2 cellular contexts compared by ENCODE assay signal in the genomic region with DNA sequence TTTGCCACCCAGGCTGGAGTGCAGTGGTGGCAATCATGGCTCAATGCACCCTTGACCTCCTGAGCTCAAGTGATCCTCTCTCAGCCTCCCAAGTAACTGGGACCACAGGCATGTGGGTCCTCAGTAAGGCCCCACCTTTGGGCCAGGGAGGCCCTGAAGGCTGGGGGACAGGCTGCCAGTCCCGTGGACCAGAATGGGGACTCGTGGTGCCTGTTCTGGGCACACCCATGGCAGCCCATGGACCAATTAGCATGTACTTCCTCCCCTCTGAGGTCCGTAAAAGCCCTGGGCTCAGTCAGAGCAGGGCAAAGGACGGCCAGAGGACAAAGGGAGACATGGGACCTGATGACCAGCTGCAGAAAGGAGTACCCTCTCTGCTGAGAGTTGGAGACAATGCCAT.
TF ChIP-seq lines count a peak whose summit lies in the region.

No MANE protein-coding gene starts in this region.

TF ChIP-seq in H1, 55 proteins besides CTCF, POLR2A, EP300 and RAD21:
- TF ChIP-seq, protein P1, sequence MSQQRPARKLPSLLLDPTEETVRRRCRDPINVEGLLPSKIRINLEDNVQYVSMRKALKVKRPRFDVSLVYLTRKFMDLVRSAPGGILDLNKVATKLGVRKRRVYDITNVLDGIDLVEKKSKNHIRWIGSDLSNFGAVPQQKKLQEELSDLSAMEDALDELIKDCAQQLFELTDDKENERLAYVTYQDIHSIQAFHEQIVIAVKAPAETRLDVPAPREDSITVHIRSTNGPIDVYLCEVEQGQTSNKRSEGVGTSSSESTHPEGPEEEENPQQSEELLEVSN (IDR thresholded peaks at IDR 0.05) = no peak
- TF ChIP-seq POU5F1 (IDR thresholded peaks at IDR 0.05; ENCODE audit: low read depth, low read length) (no peak), RXRA (IDR thresholded peaks at IDR 0.05; ENCODE audit: insufficient read depth, low read depth, low read length) (no peak), EGR1 (IDR thresholded peaks at IDR 0.05; ENCODE audit: borderline replicate concordance, low read depth, low read length) (no peak), FOSL1 (IDR thresholded peaks at IDR 0.05; ENCODE audit: insufficient read depth, low read depth, low read length) (no peak), TEAD4 (IDR thresholded peaks at IDR 0.05; ENCODE audit: low read depth, low read length) (no peak), SIRT6 (IDR thresholded peaks at IDR 0.05; ENCODE audit: low read length) (no peak), GTF2F1 (IDR thresholded peaks at IDR 0.05; ENCODE audit: borderline replicate concordance, low read depth, low read length) (no peak), SP1 (IDR thresholded peaks at IDR 0.05; ENCODE audit: low read depth, low read length) (no peak), EZH2 (IDR thresholded peaks at IDR 0.05; ENCODE audit: low read depth, low read length, severe bottlenecking) (no peak), MAFK (IDR thresholded peaks at IDR 0.05; ENCODE audit: low read depth, low read length) (no peak)
- TF ChIP-seq, protein P2, sequence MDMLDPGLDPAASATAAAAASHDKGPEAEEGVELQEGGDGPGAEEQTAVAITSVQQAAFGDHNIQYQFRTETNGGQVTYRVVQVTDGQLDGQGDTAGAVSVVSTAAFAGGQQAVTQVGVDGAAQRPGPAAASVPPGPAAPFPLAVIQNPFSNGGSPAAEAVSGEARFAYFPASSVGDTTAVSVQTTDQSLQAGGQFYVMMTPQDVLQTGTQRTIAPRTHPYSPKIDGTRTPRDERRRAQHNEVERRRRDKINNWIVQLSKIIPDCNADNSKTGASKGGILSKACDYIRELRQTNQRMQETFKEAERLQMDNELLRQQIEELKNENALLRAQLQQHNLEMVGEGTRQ (IDR thresholded peaks at IDR 0.05; ENCODE audit: low read length) = no peak
TF ChIP-seq in H1: peak in this region for 0.

TF ChIP-seq in GM12891, 5 proteins besides CTCF, POLR2A, EP300 and RAD21:
- TF ChIP-seq POLR2AphosphoS5 (IDR thresholded peaks at IDR 0.05; ENCODE audit: low read depth, low read length) = no peak
- TF ChIP-seq TAF1 (IDR thresholded peaks at IDR 0.05; ENCODE audit: low read depth, low read length) = no peak
- TF ChIP-seq SPI1 (IDR thresholded peaks at IDR 0.05; ENCODE audit: low read depth, low read length) = no peak
- TF ChIP-seq POU2F2 (IDR thresholded peaks at IDR 0.05; ENCODE audit: low read depth, low read length) = no peak
- no peak for TF ChIP-seq PAX5 (IDR thresholded peaks at IDR 0.05; ENCODE audit: insufficient read depth, low read length, severe bottlenecking)
TF ChIP-seq in GM12891: peak in this region for 0.
